1 cellular context compared by ENCODE assay signal in the genomic region with DNA sequence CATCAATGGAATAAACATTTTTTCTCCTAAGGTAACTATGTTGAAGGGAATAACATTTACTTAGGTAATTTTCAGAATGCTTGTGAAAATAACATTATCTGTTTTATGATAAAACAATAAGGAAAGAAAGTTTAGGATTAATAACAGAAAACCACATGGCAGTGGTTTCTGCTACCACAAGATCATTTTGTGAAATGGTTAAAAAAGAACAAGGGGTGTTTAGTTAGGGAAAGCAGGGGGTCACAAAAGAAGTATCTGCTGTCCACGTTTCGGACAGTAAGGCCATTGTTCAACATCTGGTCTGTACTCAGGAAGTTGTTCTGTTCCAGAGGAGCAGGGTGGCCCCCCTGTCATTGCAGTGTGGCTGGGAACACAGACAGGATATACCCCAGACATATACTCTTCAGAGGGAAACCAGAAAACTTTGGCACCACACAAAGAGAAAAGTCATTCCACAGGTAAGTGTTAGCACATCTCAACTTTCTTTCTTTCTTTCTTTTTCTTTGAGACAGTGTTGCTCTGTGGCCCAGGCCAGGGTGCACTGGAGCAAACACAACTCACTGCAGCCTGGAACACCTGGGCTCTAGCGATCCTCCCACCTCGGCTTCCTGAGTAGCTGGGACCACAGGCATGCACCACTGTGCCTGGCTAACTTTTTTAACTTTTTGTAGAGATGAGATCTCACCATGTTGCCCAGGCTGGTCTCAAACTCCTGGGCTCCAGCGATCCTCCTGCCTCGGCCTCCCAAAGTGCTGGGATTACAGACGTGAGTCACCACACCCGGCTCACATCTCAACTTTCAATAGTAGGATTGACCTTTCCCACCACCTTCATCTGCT.
TF ChIP-seq lines count a peak whose summit lies in the region.

No MANE protein-coding gene starts in this region.

TF ChIP-seq in HepG2, 621 proteins besides CTCF, POLR2A, EP300 and RAD21 (continued from another document and continues in another):
- TF ChIP-seq ZNF318 (CRISPR knock-in tag; IDR thresholded peaks at IDR 0.05) (no peak), CENPX (CRISPR knock-in tag; IDR thresholded peaks at IDR 0.05) (no peak), HNF4A (CRISPR knock-in tag; IDR thresholded peaks at IDR 0.05) (peak; percentile 67), ZNF547 (CRISPR knock-in tag; IDR thresholded peaks at IDR 0.05) (no peak), AKNA (CRISPR knock-in tag; IDR thresholded peaks at IDR 0.05; ENCODE audit: borderline replicate concordance) (no peak), FLYWCH1 (CRISPR knock-in tag; IDR thresholded peaks at IDR 0.05) (no peak), CREB3 (CRISPR knock-in tag; IDR thresholded peaks at IDR 0.05) (no peak), ARID3A (IDR thresholded peaks at IDR 0.05; ENCODE audit: low read depth, low read length) (no peak), ZSCAN31 (CRISPR knock-in tag; IDR thresholded peaks at IDR 0.05; ENCODE audit: low read depth) (peak; percentile 34; the same call in 1 of the 2 replicates), PHF8 (CRISPR knock-in tag; IDR thresholded peaks at IDR 0.05) (no peak), ZNF709 (CRISPR knock-in tag; IDR thresholded peaks at IDR 0.05) (no peak), ZNF775 (CRISPR knock-in tag; IDR thresholded peaks at IDR 0.05; ENCODE audit: borderline replicate concordance) (0 out of 2 replicates have a peak, but pooled peaks have one; percentile 54), FIP1L1 (IDR thresholded peaks at IDR 0.05; ENCODE audit: borderline replicate concordance, insufficient read depth, low read depth, low read length) (no peak)
- TF ChIP-seq, protein P1, sequence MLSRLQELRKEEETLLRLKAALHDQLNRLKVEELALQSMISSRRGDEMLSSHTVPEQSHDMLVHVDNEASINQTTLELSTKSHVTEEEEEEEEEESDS (CRISPR knock-in tag; IDR thresholded peaks at IDR 0.05; ENCODE audit: borderline replicate concordance), result no peak
- TF ChIP-seq, protein P2, sequence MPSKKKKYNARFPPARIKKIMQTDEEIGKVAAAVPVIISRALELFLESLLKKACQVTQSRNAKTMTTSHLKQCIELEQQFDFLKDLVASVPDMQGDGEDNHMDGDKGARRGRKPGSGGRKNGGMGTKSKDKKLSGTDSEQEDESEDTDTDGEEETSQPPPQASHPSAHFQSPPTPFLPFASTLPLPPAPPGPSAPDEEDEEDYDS (CRISPR knock-in tag; IDR thresholded peaks at IDR 0.05), result peak; percentile 29; the same call in 1 of the 2 replicates
- TF ChIP-seq, protein P3, sequence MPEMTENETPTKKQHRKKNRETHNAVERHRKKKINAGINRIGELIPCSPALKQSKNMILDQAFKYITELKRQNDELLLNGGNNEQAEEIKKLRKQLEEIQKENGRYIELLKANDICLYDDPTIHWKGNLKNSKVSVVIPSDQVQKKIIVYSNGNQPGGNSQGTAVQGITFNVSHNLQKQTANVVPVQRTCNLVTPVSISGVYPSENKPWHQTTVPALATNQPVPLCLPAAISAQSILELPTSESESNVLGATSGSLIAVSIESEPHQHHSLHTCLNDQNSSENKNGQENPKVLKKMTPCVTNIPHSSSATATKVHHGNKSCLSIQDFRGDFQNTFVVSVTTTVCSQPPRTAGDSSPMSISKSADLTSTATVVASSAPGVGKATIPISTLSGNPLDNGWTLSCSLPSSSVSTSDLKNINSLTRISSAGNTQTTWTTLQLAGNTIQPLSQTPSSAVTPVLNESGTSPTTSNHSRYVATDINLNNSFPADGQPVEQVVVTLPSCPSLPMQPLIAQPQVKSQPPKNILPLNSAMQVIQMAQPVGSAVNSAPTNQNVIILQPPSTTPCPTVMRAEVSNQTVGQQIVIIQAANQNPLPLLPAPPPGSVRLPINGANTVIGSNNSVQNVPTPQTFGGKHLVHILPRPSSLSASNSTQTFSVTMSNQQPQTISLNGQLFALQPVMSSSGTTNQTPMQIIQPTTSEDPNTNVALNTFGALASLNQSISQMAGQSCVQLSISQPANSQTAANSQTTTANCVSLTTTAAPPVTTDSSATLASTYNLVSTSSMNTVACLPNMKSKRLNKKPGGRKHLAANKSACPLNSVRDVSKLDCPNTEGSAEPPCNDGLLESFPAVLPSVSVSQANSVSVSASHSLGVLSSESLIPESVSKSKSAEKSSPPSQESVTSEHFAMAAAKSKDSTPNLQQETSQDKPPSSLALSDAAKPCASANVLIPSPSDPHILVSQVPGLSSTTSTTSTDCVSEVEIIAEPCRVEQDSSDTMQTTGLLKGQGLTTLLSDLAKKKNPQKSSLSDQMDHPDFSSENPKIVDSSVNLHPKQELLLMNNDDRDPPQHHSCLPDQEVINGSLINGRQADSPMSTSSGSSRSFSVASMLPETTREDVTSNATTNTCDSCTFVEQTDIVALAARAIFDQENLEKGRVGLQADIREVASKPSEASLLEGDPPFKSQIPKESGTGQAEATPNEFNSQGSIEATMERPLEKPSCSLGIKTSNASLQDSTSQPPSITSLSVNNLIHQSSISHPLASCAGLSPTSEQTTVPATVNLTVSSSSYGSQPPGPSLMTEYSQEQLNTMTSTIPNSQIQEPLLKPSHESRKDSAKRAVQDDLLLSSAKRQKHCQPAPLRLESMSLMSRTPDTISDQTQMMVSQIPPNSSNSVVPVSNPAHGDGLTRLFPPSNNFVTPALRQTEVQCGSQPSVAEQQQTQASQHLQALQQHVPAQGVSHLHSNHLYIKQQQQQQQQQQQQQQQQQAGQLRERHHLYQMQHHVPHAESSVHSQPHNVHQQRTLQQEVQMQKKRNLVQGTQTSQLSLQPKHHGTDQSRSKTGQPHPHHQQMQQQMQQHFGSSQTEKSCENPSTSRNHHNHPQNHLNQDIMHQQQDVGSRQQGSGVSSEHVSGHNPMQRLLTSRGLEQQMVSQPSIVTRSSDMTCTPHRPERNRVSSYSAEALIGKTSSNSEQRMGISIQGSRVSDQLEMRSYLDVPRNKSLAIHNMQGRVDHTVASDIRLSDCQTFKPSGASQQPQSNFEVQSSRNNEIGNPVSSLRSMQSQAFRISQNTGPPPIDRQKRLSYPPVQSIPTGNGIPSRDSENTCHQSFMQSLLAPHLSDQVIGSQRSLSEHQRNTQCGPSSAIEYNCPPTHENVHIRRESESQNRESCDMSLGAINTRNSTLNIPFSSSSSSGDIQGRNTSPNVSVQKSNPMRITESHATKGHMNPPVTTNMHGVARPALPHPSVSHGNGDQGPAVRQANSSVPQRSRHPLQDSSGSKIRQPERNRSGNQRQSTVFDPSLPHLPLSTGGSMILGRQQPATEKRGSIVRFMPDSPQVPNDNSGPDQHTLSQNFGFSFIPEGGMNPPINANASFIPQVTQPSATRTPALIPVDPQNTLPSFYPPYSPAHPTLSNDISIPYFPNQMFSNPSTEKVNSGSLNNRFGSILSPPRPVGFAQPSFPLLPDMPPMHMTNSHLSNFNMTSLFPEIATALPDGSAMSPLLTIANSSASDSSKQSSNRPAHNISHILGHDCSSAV (CRISPR knock-in tag; IDR thresholded peaks at IDR 0.05; ENCODE audit: borderline replicate concordance), result no peak
- TF ChIP-seq, protein P4, sequence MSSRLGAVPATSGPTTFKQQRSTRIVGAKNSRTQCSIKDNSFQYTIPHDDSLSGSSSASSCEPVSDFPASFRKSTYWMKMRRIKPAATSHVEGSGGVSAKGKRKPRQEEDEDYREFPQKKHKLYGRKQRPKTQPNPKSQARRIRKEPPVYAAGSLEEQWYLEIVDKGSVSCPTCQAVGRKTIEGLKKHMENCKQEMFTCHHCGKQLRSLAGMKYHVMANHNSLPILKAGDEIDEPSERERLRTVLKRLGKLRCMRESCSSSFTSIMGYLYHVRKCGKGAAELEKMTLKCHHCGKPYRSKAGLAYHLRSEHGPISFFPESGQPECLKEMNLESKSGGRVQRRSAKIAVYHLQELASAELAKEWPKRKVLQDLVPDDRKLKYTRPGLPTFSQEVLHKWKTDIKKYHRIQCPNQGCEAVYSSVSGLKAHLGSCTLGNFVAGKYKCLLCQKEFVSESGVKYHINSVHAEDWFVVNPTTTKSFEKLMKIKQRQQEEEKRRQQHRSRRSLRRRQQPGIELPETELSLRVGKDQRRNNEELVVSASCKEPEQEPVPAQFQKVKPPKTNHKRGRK (CRISPR knock-in tag; IDR thresholded peaks at IDR 0.05), result no peak
